1 cellular context compared by ENCODE assay signal in the genomic region with DNA sequence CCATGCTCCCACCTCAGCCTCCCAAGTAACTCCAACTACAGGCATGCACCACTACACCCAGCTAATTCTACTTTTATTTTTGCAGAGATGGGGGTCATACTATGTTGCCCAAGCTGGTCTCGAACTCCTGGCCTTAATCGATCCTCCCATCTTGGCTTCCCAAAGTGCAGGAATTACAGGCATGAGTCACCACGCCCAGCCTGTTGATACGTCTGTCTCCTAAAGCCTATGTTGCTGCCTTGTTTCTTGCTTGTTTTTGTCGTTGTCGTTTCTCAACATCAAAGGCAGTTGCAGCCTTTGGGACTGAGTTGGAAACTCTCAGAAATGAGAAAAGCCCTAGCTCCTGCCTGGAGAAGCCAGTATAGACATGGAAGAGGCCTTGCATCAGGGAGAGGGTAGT.
TF ChIP-seq lines count a peak whose summit lies in the region.

No MANE protein-coding gene starts in this region.

TF ChIP-seq in GM23338, 12 proteins besides CTCF, POLR2A, EP300 and RAD21 (continued from another document):
- TF ChIP-seq, protein P1, sequence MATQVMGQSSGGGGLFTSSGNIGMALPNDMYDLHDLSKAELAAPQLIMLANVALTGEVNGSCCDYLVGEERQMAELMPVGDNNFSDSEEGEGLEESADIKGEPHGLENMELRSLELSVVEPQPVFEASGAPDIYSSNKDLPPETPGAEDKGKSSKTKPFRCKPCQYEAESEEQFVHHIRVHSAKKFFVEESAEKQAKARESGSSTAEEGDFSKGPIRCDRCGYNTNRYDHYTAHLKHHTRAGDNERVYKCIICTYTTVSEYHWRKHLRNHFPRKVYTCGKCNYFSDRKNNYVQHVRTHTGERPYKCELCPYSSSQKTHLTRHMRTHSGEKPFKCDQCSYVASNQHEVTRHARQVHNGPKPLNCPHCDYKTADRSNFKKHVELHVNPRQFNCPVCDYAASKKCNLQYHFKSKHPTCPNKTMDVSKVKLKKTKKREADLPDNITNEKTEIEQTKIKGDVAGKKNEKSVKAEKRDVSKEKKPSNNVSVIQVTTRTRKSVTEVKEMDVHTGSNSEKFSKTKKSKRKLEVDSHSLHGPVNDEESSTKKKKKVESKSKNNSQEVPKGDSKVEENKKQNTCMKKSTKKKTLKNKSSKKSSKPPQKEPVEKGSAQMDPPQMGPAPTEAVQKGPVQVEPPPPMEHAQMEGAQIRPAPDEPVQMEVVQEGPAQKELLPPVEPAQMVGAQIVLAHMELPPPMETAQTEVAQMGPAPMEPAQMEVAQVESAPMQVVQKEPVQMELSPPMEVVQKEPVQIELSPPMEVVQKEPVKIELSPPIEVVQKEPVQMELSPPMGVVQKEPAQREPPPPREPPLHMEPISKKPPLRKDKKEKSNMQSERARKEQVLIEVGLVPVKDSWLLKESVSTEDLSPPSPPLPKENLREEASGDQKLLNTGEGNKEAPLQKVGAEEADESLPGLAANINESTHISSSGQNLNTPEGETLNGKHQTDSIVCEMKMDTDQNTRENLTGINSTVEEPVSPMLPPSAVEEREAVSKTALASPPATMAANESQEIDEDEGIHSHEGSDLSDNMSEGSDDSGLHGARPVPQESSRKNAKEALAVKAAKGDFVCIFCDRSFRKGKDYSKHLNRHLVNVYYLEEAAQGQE (IDR thresholded peaks at IDR 0.05; ENCODE audit: unreplicated experiment), result no peak
- TF ChIP-seq NANOG (IDR thresholded peaks at IDR 0.05; ENCODE audit: borderline replicate concordance), result no peak
- no peak for TF ChIP-seq POLR2AphosphoS5 (IDR thresholded peaks at IDR 0.05; ENCODE audit: low read depth)
- TF ChIP-seq STAT1 (IDR thresholded peaks at IDR 0.05; ENCODE audit: unreplicated experiment), result no peak
- TF ChIP-seq ZNF331 (CRISPR knock-in tag; IDR thresholded peaks at IDR 0.05; ENCODE audit: low read depth), result no peak
- TF ChIP-seq, protein P2, sequence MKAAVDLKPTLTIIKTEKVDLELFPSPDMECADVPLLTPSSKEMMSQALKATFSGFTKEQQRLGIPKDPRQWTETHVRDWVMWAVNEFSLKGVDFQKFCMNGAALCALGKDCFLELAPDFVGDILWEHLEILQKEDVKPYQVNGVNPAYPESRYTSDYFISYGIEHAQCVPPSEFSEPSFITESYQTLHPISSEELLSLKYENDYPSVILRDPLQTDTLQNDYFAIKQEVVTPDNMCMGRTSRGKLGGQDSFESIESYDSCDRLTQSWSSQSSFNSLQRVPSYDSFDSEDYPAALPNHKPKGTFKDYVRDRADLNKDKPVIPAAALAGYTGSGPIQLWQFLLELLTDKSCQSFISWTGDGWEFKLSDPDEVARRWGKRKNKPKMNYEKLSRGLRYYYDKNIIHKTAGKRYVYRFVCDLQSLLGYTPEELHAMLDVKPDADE (IDR thresholded peaks at IDR 0.05), result no peak
- TF ChIP-seq EZH2 (IDR thresholded peaks at IDR 0.05; ENCODE audit: low read depth, unreplicated experiment), result no peak
- TF ChIP-seq ZNF114 (CRISPR knock-in tag; IDR thresholded peaks at IDR 0.05), result no peak
- no peak for TF ChIP-seq JUNB (IDR thresholded peaks at IDR 0.05; ENCODE audit: unreplicated experiment)
- TF ChIP-seq, protein P3, sequence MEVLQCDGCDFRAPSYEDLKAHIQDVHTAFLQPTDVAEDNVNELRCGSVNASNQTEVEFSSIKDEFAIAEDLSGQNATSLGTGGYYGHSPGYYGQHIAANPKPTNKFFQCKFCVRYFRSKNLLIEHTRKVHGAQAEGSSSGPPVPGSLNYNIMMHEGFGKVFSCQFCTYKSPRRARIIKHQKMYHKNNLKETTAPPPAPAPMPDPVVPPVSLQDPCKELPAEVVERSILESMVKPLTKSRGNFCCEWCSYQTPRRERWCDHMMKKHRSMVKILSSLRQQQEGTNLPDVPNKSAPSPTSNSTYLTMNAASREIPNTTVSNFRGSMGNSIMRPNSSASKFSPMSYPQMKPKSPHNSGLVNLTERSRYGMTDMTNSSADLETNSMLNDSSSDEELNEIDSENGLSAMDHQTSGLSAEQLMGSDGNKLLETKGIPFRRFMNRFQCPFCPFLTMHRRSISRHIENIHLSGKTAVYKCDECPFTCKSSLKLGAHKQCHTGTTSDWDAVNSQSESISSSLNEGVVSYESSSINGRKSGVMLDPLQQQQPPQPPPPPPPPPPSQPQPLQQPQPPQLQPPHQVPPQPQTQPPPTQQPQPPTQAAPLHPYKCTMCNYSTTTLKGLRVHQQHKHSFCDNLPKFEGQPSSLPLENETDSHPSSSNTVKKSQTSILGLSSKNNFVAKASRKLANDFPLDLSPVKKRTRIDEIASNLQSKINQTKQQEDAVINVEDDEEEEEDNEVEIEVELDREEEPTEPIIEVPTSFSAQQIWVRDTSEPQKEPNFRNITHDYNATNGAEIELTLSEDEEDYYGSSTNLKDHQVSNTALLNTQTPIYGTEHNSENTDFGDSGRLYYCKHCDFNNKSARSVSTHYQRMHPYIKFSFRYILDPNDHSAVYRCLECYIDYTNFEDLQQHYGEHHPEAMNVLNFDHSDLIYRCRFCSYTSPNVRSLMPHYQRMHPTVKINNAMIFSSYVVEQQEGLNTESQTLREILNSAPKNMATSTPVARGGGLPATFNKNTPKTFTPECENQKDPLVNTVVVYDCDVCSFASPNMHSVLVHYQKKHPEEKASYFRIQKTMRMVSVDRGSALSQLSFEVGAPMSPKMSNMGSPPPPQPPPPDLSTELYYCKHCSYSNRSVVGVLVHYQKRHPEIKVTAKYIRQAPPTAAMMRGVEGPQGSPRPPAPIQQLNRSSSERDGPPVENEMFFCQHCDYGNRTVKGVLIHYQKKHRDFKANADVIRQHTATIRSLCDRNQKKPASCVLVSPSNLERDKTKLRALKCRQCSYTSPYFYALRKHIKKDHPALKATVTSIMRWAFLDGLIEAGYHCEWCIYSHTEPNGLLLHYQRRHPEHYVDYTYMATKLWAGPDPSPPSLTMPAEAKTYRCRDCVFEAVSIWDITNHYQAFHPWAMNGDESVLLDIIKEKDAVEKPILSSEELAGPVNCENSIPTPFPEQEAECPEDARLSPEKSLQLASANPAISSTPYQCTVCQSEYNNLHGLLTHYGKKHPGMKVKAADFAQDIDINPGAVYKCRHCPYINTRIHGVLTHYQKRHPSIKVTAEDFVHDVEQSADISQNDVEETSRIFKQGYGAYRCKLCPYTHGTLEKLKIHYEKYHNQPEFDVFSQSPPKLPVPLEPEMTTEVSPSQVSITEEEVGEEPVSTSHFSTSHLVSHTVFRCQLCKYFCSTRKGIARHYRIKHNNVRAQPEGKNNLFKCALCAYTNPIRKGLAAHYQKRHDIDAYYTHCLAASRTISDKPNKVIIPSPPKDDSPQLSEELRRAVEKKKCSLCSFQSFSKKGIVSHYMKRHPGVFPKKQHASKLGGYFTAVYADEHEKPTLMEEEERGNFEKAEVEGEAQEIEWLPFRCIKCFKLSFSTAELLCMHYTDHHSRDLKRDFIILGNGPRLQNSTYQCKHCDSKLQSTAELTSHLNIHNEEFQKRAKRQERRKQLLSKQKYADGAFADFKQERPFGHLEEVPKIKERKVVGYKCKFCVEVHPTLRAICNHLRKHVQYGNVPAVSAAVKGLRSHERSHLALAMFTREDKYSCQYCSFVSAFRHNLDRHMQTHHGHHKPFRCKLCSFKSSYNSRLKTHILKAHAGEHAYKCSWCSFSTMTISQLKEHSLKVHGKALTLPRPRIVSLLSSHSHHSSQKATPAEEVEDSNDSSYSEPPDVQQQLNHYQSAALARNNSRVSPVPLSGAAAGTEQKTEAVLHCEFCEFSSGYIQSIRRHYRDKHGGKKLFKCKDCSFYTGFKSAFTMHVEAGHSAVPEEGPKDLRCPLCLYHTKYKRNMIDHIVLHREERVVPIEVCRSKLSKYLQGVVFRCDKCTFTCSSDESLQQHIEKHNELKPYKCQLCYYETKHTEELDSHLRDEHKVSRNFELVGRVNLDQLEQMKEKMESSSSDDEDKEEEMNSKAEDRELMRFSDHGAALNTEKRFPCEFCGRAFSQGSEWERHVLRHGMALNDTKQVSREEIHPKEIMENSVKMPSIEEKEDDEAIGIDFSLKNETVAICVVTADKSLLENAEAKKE (CRISPR knock-in tag; IDR thresholded peaks at IDR 0.05), result no peak
- no peak for TF ChIP-seq EZH2phosphoT487 (IDR thresholded peaks at IDR 0.05; ENCODE audit: unreplicated experiment)
